ENCODE assay signal across 2 cellular contexts in the genomic region with DNA sequence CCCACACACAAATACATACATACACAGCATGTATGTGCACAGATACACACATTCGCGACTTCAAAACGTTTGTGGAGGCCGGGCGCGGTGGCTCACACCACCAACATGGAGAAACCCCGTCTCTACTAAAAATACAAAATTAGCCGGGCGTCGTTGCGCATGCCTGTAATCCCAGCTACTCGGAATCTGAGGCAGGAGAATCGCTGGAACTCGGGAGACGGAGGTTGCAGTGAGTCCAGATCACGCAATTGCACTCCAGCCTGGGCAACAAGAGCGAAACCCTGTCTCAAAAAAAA. TPM values are rescaled to one million over a fixed set of nuclear protein-coding genes. Genes with fewer than 3 reads are reported as not detected.
"Had no signal": no experiment of that assay in that cellular context is flagged by ENCODE, and none has a peak within 500 bp of the region (broad histone marks: within the 10 kb centered on the region; RNA-seq: fewer than 3 reads in every experiment).

No MANE protein-coding gene starts in this region.

RNA-seq across cellular contexts. Expression of a gene that starts 55.6 kb away (rescaled TPM):
- total RNA-seq: occipital lobe, smooth muscle cell had no signal
- polyA plus RNA-seq: smooth muscle cell had no signal
